Comparison of ENCODE assay signal across 8 cellular contexts in genomic region chr2:96815326-96816126, GRCh38. TPM values are rescaled to one million over a fixed set of nuclear protein-coding genes. Genes with fewer than 3 reads are reported as not detected.
A peak's percentile ranks its signal among the peaks of the same experiment; 100 is the strongest.
DNase-seq lines count a peak whose midpoint lies in the region; ATAC-seq and TF ChIP-seq lines count a peak whose summit lies in the region.

No MANE protein-coding gene starts in this region.

- peak; percentile 14 for ATAC-seq in GM21515 (IDR thresholded peaks at IDR 0.05; ENCODE audit: unreplicated experiment)
- peak; percentile 12 for ATAC-seq in sciatic nerve
- no peak for ATAC-seq in HG03108 (IDR thresholded peaks at IDR 0.05; ENCODE audit: unreplicated experiment)

- no peaks in the 10 kb centered on the region for H3K27me3 ChIP-seq in MM.1S (replicated peaks; ENCODE audit: insufficient read depth, low read length)
- H3K27me3 ChIP-seq in hepatocyte, result no peaks in the 10 kb centered on the region

- no peaks in the 10 kb centered on the region for H4K20me1 ChIP-seq in MM.1S (ENCODE audit: insufficient read depth, low read length)
- H4K20me1 ChIP-seq in hepatocyte (ENCODE audit: insufficient read depth, poor library complexity, severe bottlenecking), result peaks cover 33% of the 10 kb centered on the region

- WGBS in hepatocyte (ENCODE audit: low lambda C conversion rate, missing lambda C conversion rate), result 1% methylated on average over 53 of the region's 60 CpGs

- H2AFZ ChIP-seq in MM.1S (ENCODE audit: low read length) (peak overlapping the region; percentile 98), hepatocyte (peak overlapping the region; percentile 44)

- H3K4me3 Mint-ChIP-seq in activated naive CD4-positive, alpha-beta T cell treated with anti-CD3 and anti-CD28 coated beads, Interleukin-2, amount 10 ng/mL, durations not matched to agents 7 days and 5 days, result peak overlapping the region; percentile 86

- no peaks in the 10 kb centered on the region for H3K27me3 Mint-ChIP-seq in activated naive CD4-positive, alpha-beta T cell treated with anti-CD3 and anti-CD28 coated beads, Interleukin-2, amount 10 ng/mL, durations not matched to agents 7 days and 5 days

- H3K9me3 ChIP-seq in MM.1S (replicated peaks; ENCODE audit: insufficient read depth, low read length) (no peaks in the 10 kb centered on the region), hepatocyte (ENCODE audit: low read depth) (no peaks in the 10 kb centered on the region)

- intact Hi-C loops in sciatic nerve (cut with DNase I), result loop anchor here (10.0 kb wide), 1 partner anchor 49 kb away; no protein-coding TSS in a partner anchor

- H3K36me3 ChIP-seq in MM.1S (replicated peaks; ENCODE audit: insufficient read depth, low read length) (no peaks in the 10 kb centered on the region), hepatocyte (replicated peaks; ENCODE audit: insufficient read depth, low read depth) (peaks cover 3% of the 10 kb centered on the region)

- peaks cover 29% of the 10 kb centered on the region for H3K36me3 Mint-ChIP-seq in activated naive CD4-positive, alpha-beta T cell treated with anti-CD3 and anti-CD28 coated beads, Interleukin-2, amount 10 ng/mL, durations not matched to agents 7 days and 5 days

- peaks cover 23% of the 10 kb centered on the region for H3K4me1 ChIP-seq in MM.1S (ENCODE audit: low read length)
- H3K4me1 ChIP-seq in hepatocyte (ENCODE audit: insufficient read depth), result peaks cover 39% of the 10 kb centered on the region

- TF ChIP-seq CTCF in MM.1S (IDR thresholded peaks at IDR 0.05; ENCODE audit: low read length), result no peak
- no peak for TF ChIP-seq CTCF in hepatocyte (IDR thresholded peaks at IDR 0.05; ENCODE audit: poor library complexity)

- peak overlapping the region; percentile 75 for H3K9ac ChIP-seq in MM.1S (ENCODE audit: low read length)

- H3K79me2 ChIP-seq in MM.1S (ENCODE audit: low read length) (peaks cover 36% of the 10 kb centered on the region), hepatocyte (peaks cover 32% of the 10 kb centered on the region)

- H3K9me2 ChIP-seq in MM.1S (replicated peaks; ENCODE audit: insufficient read depth, low read length) (no peaks in the 10 kb centered on the region), hepatocyte (replicated peaks; ENCODE audit: insufficient read depth) (no peaks in the 10 kb centered on the region)

- H3K4me2 ChIP-seq in MM.1S (ENCODE audit: low read depth, low read length), result peak overlapping the region; percentile 98
- H3K4me2 ChIP-seq in hepatocyte, result peak overlapping the region; percentile 92

- H3K27ac Mint-ChIP-seq in activated naive CD4-positive, alpha-beta T cell treated with anti-CD3 and anti-CD28 coated beads, Interleukin-2, amount 10 ng/mL, durations not matched to agents 7 days and 5 days, result peak overlapping the region; percentile 67

- no peaks in the 10 kb centered on the region for H3K9me3 Mint-ChIP-seq in activated naive CD4-positive, alpha-beta T cell treated with anti-CD3 and anti-CD28 coated beads, Interleukin-2, amount 10 ng/mL, durations not matched to agents 7 days and 5 days

- DNase-seq in NCI-H1417 (lab: John Stamatoyannopoulos, UW), result peak; percentile 37 to 73 (median 72)
- DNase-seq in NCI-H1417 treated with DMSO at 0.1 percent for 48 hours (lab: John Stamatoyannopoulos, UW), result no peak
- peak; percentile 55 for DNase-seq in MM.1S
- no peak for DNase-seq in activated naive CD4-positive, alpha-beta T cell treated with anti-CD3 and anti-CD28 coated beads, Interleukin-2, amount 10 ng/mL, durations not matched to agents 7 days and 5 days
- peak; percentile 60 for DNase-seq in hepatocyte (ENCODE audit: low spot score)
- no peak for DNase-seq in sciatic nerve (ENCODE audit: low spot score)

- H3K4me3 ChIP-seq in MM.1S (ENCODE audit: low read length) (peak overlapping the region; percentile 91), hepatocyte (peak overlapping the region; percentile 61)

- H3K4me1 Mint-ChIP-seq in activated naive CD4-positive, alpha-beta T cell treated with anti-CD3 and anti-CD28 coated beads, Interleukin-2, amount 10 ng/mL, durations not matched to agents 7 days and 5 days, result peaks cover 43% of the 10 kb centered on the region

- peak overlapping the region; percentile 56; the same call in 1 of the 2 replicates for H3K27ac ChIP-seq in MM.1S (ENCODE audit: low read length)
- peak overlapping the region; percentile 72 for H3K27ac ChIP-seq in hepatocyte

- CTCF ChIA-PET in activated naive CD4-positive, alpha-beta T cell treated with anti-CD3 and anti-CD28 coated beads, Interleukin-2, amount 10 ng/mL, durations not matched to agents 7 days and 5 days (lab: Charles Lee), result interaction anchor here (1.0 to 2.0 kb wide), 3 partner anchors 8 to 136 kb away, joined by 3 to 10 read pairs (median 3); no protein-coding TSS in a partner anchor

- peaks cover 8% of the 10 kb centered on the region; the same call in 1 of the 2 replicates for H3F3A ChIP-seq in MM.1S (ENCODE audit: insufficient read depth, low read length)

RNA-seq across cellular contexts. Expression of gene CNNM3, which starts 0.5 kb away (rescaled TPM):
- total RNA-seq in hepatocyte (17.0 and 17.1 TPM in 2 replicates), sciatic nerve (26.4 TPM)
- 23.7 and 25.8 TPM in 2 replicates for polyA plus RNA-seq in hepatocyte

RNA-seq across cellular contexts. Expression of gene ANKRD23, which starts 28.3 kb away (rescaled TPM):
- total RNA-seq in hepatocyte (1.8 and 2.0 TPM in 2 replicates), sciatic nerve (8.3 TPM)
- polyA plus RNA-seq in hepatocyte, result 4.4 and 4.7 TPM in 2 replicates

RNA-seq across cellular contexts. Expression of gene ANKRD39, which starts 42.3 kb away (rescaled TPM):
- 9.0 and 13.6 TPM in 2 replicates for total RNA-seq in hepatocyte
- polyA plus RNA-seq in hepatocyte, result 25.6 and 34.9 TPM in 2 replicates
- 15.9 TPM for total RNA-seq in sciatic nerve

RNA-seq across cellular contexts. Expression of gene SEMA4C, which starts 54.4 kb away (rescaled TPM):
- total RNA-seq in hepatocyte, result 30.2 and 37.5 TPM in 2 replicates
- polyA plus RNA-seq in hepatocyte, result 28.6 and 33.4 TPM in 2 replicates
- 136 TPM for total RNA-seq in sciatic nerve

RNA-seq across cellular contexts. Expression of gene CNNM4, which starts 54.8 kb away (rescaled TPM):
- total RNA-seq in hepatocyte, result 10.8 and 11.0 TPM in 2 replicates
- 8.8 and 11.3 TPM in 2 replicates for polyA plus RNA-seq in hepatocyte
- total RNA-seq in sciatic nerve, result 13.9 TPM

Comparison
In these comparisons a context has a peak if more than half of its experiments do, and no peak if none do; other contexts are left out.
1. DNase-seq: peak in NCI-H1417 (3 of 3), MM.1S (single experiment) and hepatocyte (single experiment); none in NCI-H1417 treated with DMSO at 0.1 percent for 48 hours (single experiment), activated naive CD4-positive, alpha-beta T cell treated with anti-CD3 and anti-CD28 coated beads, Interleukin-2, amount 10 ng/mL, durations not matched to agents 7 days and 5 days (single experiment) and sciatic nerve (single experiment).